In genomic region chr20:61958773-61959172, GRCh38 we compare ENCODE assay signal across 12 cellular contexts.
"Had no signal": no experiment of that assay in that cellular context is flagged by ENCODE, and none has a peak within 500 bp of the region (broad histone marks: within the 10 kb centered on the region; RNA-seq: fewer than 3 reads in every experiment).

No MANE protein-coding gene starts in this region.

- H3K4me1 ChIP-seq: parathyroid adenoma, right lobe of liver had no signal

- DNase-seq: activated gamma-delta T cell treated with Interleukin-2 at 50 U/mL for 16 hours; caudate nucleus; effector memory CD8-positive, alpha-beta T cell; glutamatergic neuron; nucleus accumbens; right lobe of liver; small intestine; T-helper 1 cell; T-helper 9 cell had no signal

- H3K27me3 ChIP-seq: right lobe of liver, testis had no signal

- ATAC-seq: effector memory CD8-positive, alpha-beta T cell; right lobe of liver; stimulated activated memory B cell treated with anti-CD40 and anti-IgM and Interleukin-4, amounts not matched to agents 10 μg/mL and 1 μg/mL and 100 μg/mL, for 72 hours had no signal

- H3K27ac ChIP-seq: parathyroid adenoma, right lobe of liver had no signal

- H3K4me3 ChIP-seq: right lobe of liver had no signal

- H3K9me3 ChIP-seq: right lobe of liver, testis had no signal

- H3K36me3 ChIP-seq: right lobe of liver had no signal
